9 cellular contexts compared by ENCODE assay signal in genomic region chr19:55678121-55678671, GRCh38. TPM values are rescaled to one million over a fixed set of nuclear protein-coding genes. Genes with fewer than 3 reads are reported as not detected.
DNase-seq lines count a peak whose midpoint lies in the region; ATAC-seq lines count a peak whose summit lies in the region.
"Had no signal": no experiment of that assay in that cellular context is flagged by ENCODE, and none has a peak within 500 bp of the region (broad histone marks: within the 10 kb centered on the region; RNA-seq: fewer than 3 reads in every experiment).

No MANE protein-coding gene starts in this region.

- H3K9me3 Mint-ChIP-seq in T-helper 2 cell treated with Interferon-gamma antibody and Interleukin-4, amounts not matched to agents 5 μg/mL and 100 μg/mL, for 36 hours = no peaks in the 10 kb centered on the region
- no peaks in the 10 kb centered on the region for H3K9me3 Mint-ChIP-seq in memory B cell
- H3K9me3 Mint-ChIP-seq in activated T-helper 2 cell treated with anti-CD3 and anti-CD28 coated beads, Interferon-gamma antibody, Interleukin-2, Interleukin-4, amounts not matched to agents 10 μg/mL and 5 μg/mL and 100 μg/mL, durations not matched to agents 14 hours and 24 hours and 36 hours = no peaks in the 10 kb centered on the region

- peak; percentile 61 for ATAC-seq in HG02884 (IDR thresholded peaks at IDR 0.05; ENCODE audit: unreplicated experiment)
- ATAC-seq in memory B cell (ENCODE audit: low read depth) = peak; percentile 83

- H2BK5ac ChIP-seq in mesendoderm (ENCODE audit: low read length) = no peak overlapping the region

- H2BK120ac ChIP-seq in mesendoderm (ENCODE audit: low read depth, low read length) = no peak overlapping the region

- DNase-seq in T-helper 2 cell treated with Interferon-gamma antibody and Interleukin-4, amounts not matched to agents 5 μg/mL and 100 μg/mL, for 36 hours (ENCODE audit: low spot score) = no peak
- DNase-seq in T-helper 2 cell = no peak
- DNase-seq in SIG-M5 treated with dmso at 0.1 percent for 504 hours (lab: John Stamatoyannopoulos, UW; ENCODE audit: unreplicated experiment) = peak; percentile 91
- peak; percentile 75 to 91 for DNase-seq in memory B cell (ENCODE audit: low spot score in 2 of 2)
- no peak for DNase-seq in mesendoderm
- DNase-seq in activated T-helper 2 cell treated with anti-CD3 and anti-CD28 coated beads, Interferon-gamma antibody, Interleukin-2, Interleukin-4, amounts not matched to agents 10 μg/mL and 5 μg/mL and 100 μg/mL, durations not matched to agents 14 hours and 24 hours and 36 hours (ENCODE audit: low spot score) = no peak
- no peak for DNase-seq in HPDE6-E6E7 (ENCODE audit: extremely low spot score)

- no peak overlapping the region for H4K8ac ChIP-seq in mesendoderm (ENCODE audit: low read depth, low read length)

- H3K79me2 ChIP-seq in mesendoderm (ENCODE audit: control insufficient read depth, insufficient read depth, low read length) = peaks cover 41% of the 10 kb centered on the region

- H3K23ac ChIP-seq in mesendoderm (ENCODE audit: low read length) = no peak overlapping the region

- intact Hi-C loops in activated T-helper 2 cell treated with anti-CD3 and anti-CD28 coated beads, Interferon-gamma antibody, Interleukin-2, Interleukin-4, amounts not matched to agents 10 μg/mL and 5 μg/mL and 100 μg/mL, durations not matched to agents 14 hours and 24 hours and 36 hours (cut with micrococcal nuclease) = loop anchor here (5.0 kb wide), 1 partner anchor 36 kb away; the partner anchor contains the start of genes ZNF580 and ZNF581

- no peak overlapping the region for H3K27ac ChIP-seq in mesendoderm (ENCODE audit: low read depth, low read length)
- H3K27ac ChIP-seq: tibial artery had no signal

- no peaks in the 10 kb centered on the region for H3K27me3 Mint-ChIP-seq in T-helper 2 cell treated with Interferon-gamma antibody and Interleukin-4, amounts not matched to agents 5 μg/mL and 100 μg/mL, for 36 hours (ENCODE audit: low read depth)
- no peaks in the 10 kb centered on the region for H3K27me3 Mint-ChIP-seq in memory B cell
- H3K27me3 Mint-ChIP-seq in activated T-helper 2 cell treated with anti-CD3 and anti-CD28 coated beads, Interferon-gamma antibody, Interleukin-2, Interleukin-4, amounts not matched to agents 10 μg/mL and 5 μg/mL and 100 μg/mL, durations not matched to agents 14 hours and 24 hours and 36 hours (ENCODE audit: low read depth) = no peaks in the 10 kb centered on the region

- no peaks in the 10 kb centered on the region for H3K27me3 ChIP-seq in mesendoderm (ENCODE audit: insufficient read depth, low read length, poor library complexity)
- H3K27me3 ChIP-seq: tibial artery had no signal

- no peak overlapping the region for H2BK15ac ChIP-seq in mesendoderm (replicated peaks; ENCODE audit: low read depth)

- peaks cover 25% of the 10 kb centered on the region for H3K79me1 ChIP-seq in mesendoderm (ENCODE audit: low read length)

- H3K4ac ChIP-seq in mesendoderm (ENCODE audit: low read depth, low read length) = no peak overlapping the region

- no peak overlapping the region for H3K4me3 ChIP-seq in mesendoderm (ENCODE audit: low read length)
- H3K4me3 ChIP-seq: tibial artery had no signal

- peaks cover 5% of the 10 kb centered on the region for H3K36me3 ChIP-seq in mesendoderm (ENCODE audit: control insufficient read depth, insufficient read depth, low read length)

- no peak overlapping the region for H3K18ac ChIP-seq in mesendoderm (ENCODE audit: low read length)

- H3K4me3 Mint-ChIP-seq in T-helper 2 cell treated with Interferon-gamma antibody and Interleukin-4, amounts not matched to agents 5 μg/mL and 100 μg/mL, for 36 hours = no peak overlapping the region
- H3K4me3 Mint-ChIP-seq in memory B cell = peak overlapping the region; percentile 98
- H3K4me3 Mint-ChIP-seq in activated T-helper 2 cell treated with anti-CD3 and anti-CD28 coated beads, Interferon-gamma antibody, Interleukin-2, Interleukin-4, amounts not matched to agents 10 μg/mL and 5 μg/mL and 100 μg/mL, durations not matched to agents 14 hours and 24 hours and 36 hours (ENCODE audit: low read depth) = no peak overlapping the region

- H3K27ac Mint-ChIP-seq in T-helper 2 cell treated with Interferon-gamma antibody and Interleukin-4, amounts not matched to agents 5 μg/mL and 100 μg/mL, for 36 hours = peak overlapping the region; percentile 2
- peak overlapping the region; percentile 98 for H3K27ac Mint-ChIP-seq in memory B cell
- no peak overlapping the region for H3K27ac Mint-ChIP-seq in activated T-helper 2 cell treated with anti-CD3 and anti-CD28 coated beads, Interferon-gamma antibody, Interleukin-2, Interleukin-4, amounts not matched to agents 10 μg/mL and 5 μg/mL and 100 μg/mL, durations not matched to agents 14 hours and 24 hours and 36 hours

- H3K4me2 ChIP-seq in mesendoderm (ENCODE audit: low read length) = no peak overlapping the region

- no CpG with 5 or more reads among the region's 21 CpGs for WGBS in mesendoderm (ENCODE audit: extremely low coverage, insufficient coverage, low lambda C conversion rate)

- no peak overlapping the region for H2AK5ac ChIP-seq in mesendoderm (ENCODE audit: low read length)

- H3K9ac ChIP-seq in mesendoderm (ENCODE audit: low read length) = no peak overlapping the region

- H3K4me1 Mint-ChIP-seq in T-helper 2 cell treated with Interferon-gamma antibody and Interleukin-4, amounts not matched to agents 5 μg/mL and 100 μg/mL, for 36 hours (ENCODE audit: low read depth) = peaks cover 28% of the 10 kb centered on the region
- H3K4me1 Mint-ChIP-seq in memory B cell = peaks cover 50% of the 10 kb centered on the region
- H3K4me1 Mint-ChIP-seq in activated T-helper 2 cell treated with anti-CD3 and anti-CD28 coated beads, Interferon-gamma antibody, Interleukin-2, Interleukin-4, amounts not matched to agents 10 μg/mL and 5 μg/mL and 100 μg/mL, durations not matched to agents 14 hours and 24 hours and 36 hours (ENCODE audit: low read depth) = peaks cover 37% of the 10 kb centered on the region

- no peak overlapping the region for H3K56ac ChIP-seq in mesendoderm (ENCODE audit: low read length)

- H3K4me1 ChIP-seq in mesendoderm (ENCODE audit: control insufficient read depth, low read depth, low read length) = peaks cover 2% of the 10 kb centered on the region

- H3K36me3 Mint-ChIP-seq in T-helper 2 cell treated with Interferon-gamma antibody and Interleukin-4, amounts not matched to agents 5 μg/mL and 100 μg/mL, for 36 hours (ENCODE audit: low read depth) = peaks cover 32% of the 10 kb centered on the region
- peaks cover 25% of the 10 kb centered on the region for H3K36me3 Mint-ChIP-seq in memory B cell
- peaks cover 47% of the 10 kb centered on the region for H3K36me3 Mint-ChIP-seq in activated T-helper 2 cell treated with anti-CD3 and anti-CD28 coated beads, Interferon-gamma antibody, Interleukin-2, Interleukin-4, amounts not matched to agents 10 μg/mL and 5 μg/mL and 100 μg/mL, durations not matched to agents 14 hours and 24 hours and 36 hours (ENCODE audit: low read depth)

- H4K5ac ChIP-seq in mesendoderm (ENCODE audit: low read length) = no peak overlapping the region

RNA-seq across cellular contexts. Expression of gene EPN1, which starts 3.2 kb away (rescaled TPM):
- 112 TPM for polyA plus RNA-seq in mesendoderm (2013, experiment 1 of 2)
- polyA plus RNA-seq in mesendoderm (2013, experiment 2 of 2) = 114 TPM
- 40.3 and 41.8 TPM in 2 replicates for total RNA-seq in activated T-helper 2 cell treated with anti-CD3 and anti-CD28 coated beads, Interferon-gamma antibody, Interleukin-2, Interleukin-4, amounts not matched to agents 10 μg/mL and 5 μg/mL and 100 μg/mL, durations not matched to agents 14 hours and 24 hours and 36 hours

RNA-seq across cellular contexts. Expression of gene U2AF2, which starts 23.4 kb away (rescaled TPM):
- 204 TPM for polyA plus RNA-seq in mesendoderm (2013, experiment 1 of 2)
- polyA plus RNA-seq in mesendoderm (2013, experiment 2 of 2) = 201 TPM
- 344 and 351 TPM in 2 replicates for total RNA-seq in activated T-helper 2 cell treated with anti-CD3 and anti-CD28 coated beads, Interferon-gamma antibody, Interleukin-2, Interleukin-4, amounts not matched to agents 10 μg/mL and 5 μg/mL and 100 μg/mL, durations not matched to agents 14 hours and 24 hours and 36 hours

RNA-seq across cellular contexts. Expression of gene CCDC106, which starts 30.2 kb away (rescaled TPM):
- polyA plus RNA-seq in mesendoderm (2013, experiment 1 of 2) = 7.9 TPM
- 7.9 TPM for polyA plus RNA-seq in mesendoderm (2013, experiment 2 of 2)
- 7.2 and 8.1 TPM in 2 replicates for total RNA-seq in activated T-helper 2 cell treated with anti-CD3 and anti-CD28 coated beads, Interferon-gamma antibody, Interleukin-2, Interleukin-4, amounts not matched to agents 10 μg/mL and 5 μg/mL and 100 μg/mL, durations not matched to agents 14 hours and 24 hours and 36 hours

RNA-seq across cellular contexts. Expression of gene ZNF581, which starts 34.7 kb away (rescaled TPM):
- 34.8 TPM for polyA plus RNA-seq in mesendoderm (2013, experiment 1 of 2)
- 34.8 TPM for polyA plus RNA-seq in mesendoderm (2013, experiment 2 of 2)
- total RNA-seq in activated T-helper 2 cell treated with anti-CD3 and anti-CD28 coated beads, Interferon-gamma antibody, Interleukin-2, Interleukin-4, amounts not matched to agents 10 μg/mL and 5 μg/mL and 100 μg/mL, durations not matched to agents 14 hours and 24 hours and 36 hours = 26.6 and 27.0 TPM in 2 replicates

RNA-seq across cellular contexts. Expression of gene ZNF580, which starts 37.4 kb away (rescaled TPM):
- 12.1 TPM for polyA plus RNA-seq in mesendoderm (2013, experiment 1 of 2)
- 13.5 TPM for polyA plus RNA-seq in mesendoderm (2013, experiment 2 of 2)
- total RNA-seq in activated T-helper 2 cell treated with anti-CD3 and anti-CD28 coated beads, Interferon-gamma antibody, Interleukin-2, Interleukin-4, amounts not matched to agents 10 μg/mL and 5 μg/mL and 100 μg/mL, durations not matched to agents 14 hours and 24 hours and 36 hours = 32.1 and 33.3 TPM in 2 replicates

Comparison
In these comparisons a context has a peak if more than half of its experiments do, and no peak if none do; other contexts are left out.
1. DNase-seq: peak in SIG-M5 treated with dmso at 0.1 percent for 504 hours (single experiment) and memory B cell (2 of 2); none in T-helper 2 cell treated with Interferon-gamma antibody and Interleukin-4, amounts not matched to agents 5 μg/mL and 100 μg/mL, for 36 hours (single experiment), T-helper 2 cell (0 of 5), mesendoderm (single experiment), activated T-helper 2 cell treated with anti-CD3 and anti-CD28 coated beads, Interferon-gamma antibody, Interleukin-2, Interleukin-4, amounts not matched to agents 10 μg/mL and 5 μg/mL and 100 μg/mL, durations not matched to agents 14 hours and 24 hours and 36 hours (single experiment) and HPDE6-E6E7 (single experiment).